Comparison of ENCODE assay signal across 8 cellular contexts in the genomic region with DNA sequence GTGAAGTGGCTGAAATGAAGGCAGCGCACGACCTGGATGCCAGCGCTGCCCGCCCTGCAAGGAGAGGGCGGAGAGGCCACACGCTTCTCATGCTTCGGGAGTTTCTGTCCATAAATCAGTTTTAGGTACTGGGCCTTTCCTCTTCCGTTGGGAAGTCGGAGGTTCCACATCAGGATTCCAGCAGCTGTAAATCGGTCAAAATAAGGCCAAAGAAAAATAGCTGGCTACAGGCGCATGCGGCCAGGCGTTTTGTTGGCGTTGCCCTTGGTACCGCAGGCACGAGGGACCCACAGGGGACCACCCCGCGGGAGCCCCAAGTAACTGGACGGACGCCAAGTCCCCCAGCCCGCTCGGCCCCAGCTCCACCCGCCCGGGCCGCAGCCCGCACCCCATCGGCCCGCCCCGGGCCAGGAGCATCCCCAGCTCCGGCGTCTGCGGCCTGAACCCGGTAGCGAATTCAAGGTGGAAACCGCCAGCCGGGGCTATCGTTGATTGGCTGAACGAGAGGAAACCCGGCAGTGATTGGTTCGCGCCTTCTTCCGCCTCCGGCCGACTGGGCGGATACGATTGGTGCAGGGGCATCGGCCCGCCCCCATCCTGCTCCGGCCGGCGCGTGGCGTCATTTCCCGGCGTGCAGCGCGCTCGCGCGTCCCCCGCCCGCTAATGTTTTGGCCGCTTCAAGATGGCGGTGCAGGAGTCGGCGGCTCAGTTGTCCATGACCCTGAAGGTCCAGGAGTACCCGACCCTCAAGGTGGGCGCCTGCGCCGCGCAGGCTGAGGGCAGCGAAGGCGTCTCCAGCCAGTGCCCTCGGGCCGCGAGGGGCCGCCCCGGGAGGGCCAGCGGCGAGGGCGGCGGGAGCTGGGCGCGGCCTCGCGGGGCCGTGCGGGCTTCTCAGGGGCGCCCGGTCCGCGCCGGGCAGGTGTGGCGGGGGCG. TPM values are rescaled to one million over a fixed set of nuclear protein-coding genes. Genes with fewer than 3 reads are reported as not detected.
DNase-seq lines count a peak whose midpoint lies in the region; ATAC-seq and TF ChIP-seq lines count a peak whose summit lies in the region.

TSS of gene MAEA (plus strand) at position 660 of the 933 bp plus-strand sequence. CDS start at position 683, 23 bp downstream.

- H3F3A ChIP-seq in SU-DHL-6 (ENCODE audit: insufficient read depth) = no peaks in the 10 kb centered on the region

- H3K27me3 Mint-ChIP-seq in activated naive CD8-positive, alpha-beta T cell treated with anti-CD3 and anti-CD28 coated beads, Interleukin-2, amount 10 ng/mL, durations not matched to agents 7 days and 5 days = no peaks in the 10 kb centered on the region
- H3K27me3 Mint-ChIP-seq in osteocyte (ENCODE audit: unreplicated experiment) = no peaks in the 10 kb centered on the region

- peak; percentile 94 for TF ChIP-seq POLR2A in GM10847 (IDR thresholded peaks at IDR 0.05; ENCODE audit: extremely low read depth, insufficient read length)

- POLR2A ChIA-PET in activated naive CD8-positive, alpha-beta T cell treated with anti-CD3 and anti-CD28 coated beads, Interleukin-2, amount 10 ng/mL, durations not matched to agents 7 days and 5 days (lab: Charles Lee) = interaction anchor here (0.5 to 3.1 kb wide), 18 partner anchors 10 to 358 kb away, joined by 3 to 39 read pairs (median 4); partner anchors contain the start of genes CTBP1, GAK and UVSSA

- 2% methylated on average over 95 of the region's 95 CpGs for WGBS in thymus

- peaks cover 5% of the 10 kb centered on the region for H3K36me3 Mint-ChIP-seq in activated naive CD8-positive, alpha-beta T cell treated with anti-CD3 and anti-CD28 coated beads, Interleukin-2, amount 10 ng/mL, durations not matched to agents 7 days and 5 days
- H3K36me3 Mint-ChIP-seq in osteocyte (ENCODE audit: unreplicated experiment) = no peaks in the 10 kb centered on the region

- H3K27ac ChIP-seq in SU-DHL-6 (ENCODE audit: low read depth, low read length) (peak within 1 kb of the TSS; percentile 54; the same call in 1 of the 2 replicates), thymus (ENCODE audit: low read depth) (peak within 1 kb of the TSS; percentile 92)

- peak within 1 kb of the TSS; percentile 71 for H3K9ac ChIP-seq in SU-DHL-6 (ENCODE audit: low read length)

- H2AFZ ChIP-seq in SU-DHL-6 (ENCODE audit: low read depth, low read length, severe bottlenecking) = no peak within 1 kb of the TSS

- peaks cover 16% of the 10 kb centered on the region for H3K4me1 ChIP-seq in thymus (ENCODE audit: control insufficient read depth, insufficient read depth, low read length)

- TF ChIP-seq CTCF in SU-DHL-6 (IDR thresholded peaks at IDR 0.05; ENCODE audit: insufficient read depth, low read length, poor library complexity, severe bottlenecking) = no peak
- no peak for TF ChIP-seq CTCF in osteocyte (IDR thresholded peaks at IDR 0.05)

- H3K27ac Mint-ChIP-seq in activated naive CD8-positive, alpha-beta T cell treated with anti-CD3 and anti-CD28 coated beads, Interleukin-2, amount 10 ng/mL, durations not matched to agents 7 days and 5 days = peak within 1 kb of the TSS; percentile 85
- H3K27ac Mint-ChIP-seq in osteocyte (ENCODE audit: unreplicated experiment) = peak within 1 kb of the TSS; percentile 86

- H3K9me3 Mint-ChIP-seq in activated naive CD8-positive, alpha-beta T cell treated with anti-CD3 and anti-CD28 coated beads, Interleukin-2, amount 10 ng/mL, durations not matched to agents 7 days and 5 days = peaks cover 4% of the 10 kb centered on the region
- H3K9me3 Mint-ChIP-seq in osteocyte (ENCODE audit: unreplicated experiment) = no peaks in the 10 kb centered on the region

- H3K27me3 ChIP-seq in SU-DHL-6 (ENCODE audit: low read length) (no peaks in the 10 kb centered on the region), thymus (ENCODE audit: control insufficient read depth, insufficient read depth) (no peaks in the 10 kb centered on the region)

- DNase-seq in NCI-H128 (lab: John Stamatoyannopoulos, UW; ENCODE audit: unreplicated experiment) (peak; percentile 85), head of caudate nucleus (peak; percentile 94 to 99 (median 98)), osteocyte (ENCODE audit: extremely low spot score, unreplicated experiment) (peak; percentile 99)
- DNase-seq in activated naive CD8-positive, alpha-beta T cell treated with anti-CD3 and anti-CD28 coated beads, Interleukin-2, amount 10 ng/mL, durations not matched to agents 7 days and 5 days = peak; percentile 97

- intact Hi-C loops in head of caudate nucleus (cut with DNase I) = loop anchor here (2.0 kb wide), 2 partner anchors 41 to 57 kb away; partner anchors contain the start of genes CTBP1 and UVSSA

- peak; percentile 94 for ATAC-seq in HG02678 (IDR thresholded peaks at IDR 0.05; ENCODE audit: unreplicated experiment)
- peak; percentile 93 for ATAC-seq in activated naive CD8-positive, alpha-beta T cell treated with anti-CD3 and anti-CD28 coated beads, Interleukin-2, amount 10 ng/mL, durations not matched to agents 7 days and 5 days (ENCODE audit: low read depth)

- peaks cover 46% of the 10 kb centered on the region for H3K79me2 ChIP-seq in SU-DHL-6 (ENCODE audit: insufficient read depth, low read length)

- H3K36me3 ChIP-seq in SU-DHL-6 (ENCODE audit: low read length) (no peaks in the 10 kb centered on the region), thymus (ENCODE audit: control insufficient read depth, insufficient read depth) (peaks cover 3% of the 10 kb centered on the region)

- H4K20me1 ChIP-seq in SU-DHL-6 (ENCODE audit: low read depth, low read length) = no peaks in the 10 kb centered on the region; the same call in 1 of the 2 replicates

- peaks cover 26% of the 10 kb centered on the region for H3K4me1 Mint-ChIP-seq in activated naive CD8-positive, alpha-beta T cell treated with anti-CD3 and anti-CD28 coated beads, Interleukin-2, amount 10 ng/mL, durations not matched to agents 7 days and 5 days
- peaks cover 37% of the 10 kb centered on the region for H3K4me1 Mint-ChIP-seq in osteocyte (ENCODE audit: unreplicated experiment)

- peak within 1 kb of the TSS; percentile 91 for H3K4me3 Mint-ChIP-seq in activated naive CD8-positive, alpha-beta T cell treated with anti-CD3 and anti-CD28 coated beads, Interleukin-2, amount 10 ng/mL, durations not matched to agents 7 days and 5 days
- H3K4me3 Mint-ChIP-seq in osteocyte (ENCODE audit: unreplicated experiment) = peak within 1 kb of the TSS; percentile 85

- H3K4me2 ChIP-seq in SU-DHL-6 (ENCODE audit: low read depth, low read length, poor library complexity, severe bottlenecking) = peak within 1 kb of the TSS; percentile 87

- peaks cover 15% of the 10 kb centered on the region; the same call in 1 of the 2 replicates for H3K9me3 ChIP-seq in SU-DHL-6 (ENCODE audit: insufficient read depth, low read length)
- peaks cover 4% of the 10 kb centered on the region for H3K9me3 ChIP-seq in thymus (ENCODE audit: control insufficient read depth)

- H3K9me2 ChIP-seq in SU-DHL-6 (replicated peaks; ENCODE audit: insufficient read depth, low read length) = no peaks in the 10 kb centered on the region

- H3K4me3 ChIP-seq in SU-DHL-6 (ENCODE audit: insufficient read depth, low read length, poor library complexity, severe bottlenecking) (peak within 1 kb of the TSS; percentile 84), thymus (ENCODE audit: low read length) (peak within 1 kb of the TSS; percentile 99)

RNA-seq across cellular contexts. Expression of gene MAEA, which starts in this region (rescaled TPM):
- 10 to 100 TPM; 73.2 to 82.9 TPM for total RNA-seq in activated naive CD8-positive, alpha-beta T cell treated with anti-CD3 and anti-CD28 coated beads, Interleukin-2, amount 10 ng/mL, durations not matched to agents 7 days and 5 days
- 62.5 and 62.9 TPM in 2 replicates for total RNA-seq in osteocyte
- 113 TPM for polyA plus RNA-seq in thymus

Comparison
In these comparisons a context has a peak if more than half of its experiments do, and no peak if none do; other contexts are left out.
1. Peak in every context shown above with its lines: DNase-seq, ATAC-seq, H3K4me3 ChIP-seq and H3K27ac ChIP-seq.